Comparison of ENCODE assay signal across 21 cellular contexts in genomic region chr6:110319843-110320242, GRCh38. TPM values are rescaled to one million over a fixed set of nuclear protein-coding genes. Genes with fewer than 3 reads are reported as not detected.
"Had no signal": no experiment of that assay in that cellular context is flagged by ENCODE, and none has a peak within 500 bp of the region (broad histone marks: within the 10 kb centered on the region; RNA-seq: fewer than 3 reads in every experiment).

No MANE protein-coding gene starts in this region.

- H3K9me3 Mint-ChIP-seq: activated naive CD8-positive, alpha-beta T cell treated with anti-CD3 and anti-CD28 coated beads for 36 hours; dendritic cell treated with granulocyte-macrophage colony-stimulating factor and Interleukin-4, amounts not matched to agents 40 ng/mL and 50 ng/mL, for 4 days; effector memory CD8-positive, alpha-beta T cell; naive thymus-derived CD4-positive, alpha-beta T cell; stimulated activated naive B cell treated with anti-CD40 and anti-IgM and Interleukin-4, amounts not matched to agents 10 μg/mL and 1 μg/mL and 100 μg/mL, for 72 hours; type B pancreatic cell had no signal

- DNase-seq: activated CD4-positive, alpha-beta T cell treated with anti-CD3 and anti-CD28 coated beads, Interleukin-2, amount 50 U/mL, for 1 hour; activated CD8-positive, alpha-beta memory T cell treated with anti-CD3 and anti-CD28 coated beads for 24 hours; activated gamma-delta T cell treated with Interleukin-2 at 50 U/mL for 16 hours; activated naive CD8-positive, alpha-beta T cell treated with anti-CD3 and anti-CD28 coated beads for 36 hours; brain microvascular endothelial cell; cerebellar nuclear complex; effector memory CD8-positive, alpha-beta T cell; foreskin keratinocyte; glutamatergic neuron; kidney; left lung; mucosa of descending colon; naive thymus-derived CD4-positive, alpha-beta T cell; stimulated activated CD4-positive, alpha-beta T cell treated with anti-CD3 and anti-CD28 coated beads, Interleukin-15, amount 100 ng/mL, for 24 hours; stimulated activated CD4-positive, alpha-beta T cell treated with anti-CD3 and anti-CD28 coated beads, Interleukin-4, amount 100 ng/mL, for 1 hour; stimulated activated naive B cell treated with anti-CD40 and anti-IgM and Interleukin-4, amounts not matched to agents 10 μg/mL and 1 μg/mL and 100 μg/mL, for 72 hours; T-helper 9 cell had no signal

- H3K27ac Mint-ChIP-seq: activated naive CD8-positive, alpha-beta T cell treated with anti-CD3 and anti-CD28 coated beads for 36 hours; dendritic cell treated with granulocyte-macrophage colony-stimulating factor and Interleukin-4, amounts not matched to agents 40 ng/mL and 50 ng/mL, for 4 days; effector memory CD8-positive, alpha-beta T cell; naive thymus-derived CD4-positive, alpha-beta T cell; stimulated activated naive B cell treated with anti-CD40 and anti-IgM and Interleukin-4, amounts not matched to agents 10 μg/mL and 1 μg/mL and 100 μg/mL, for 72 hours; type B pancreatic cell had no signal

- H3K27me3 Mint-ChIP-seq: activated naive CD8-positive, alpha-beta T cell treated with anti-CD3 and anti-CD28 coated beads for 36 hours; type B pancreatic cell had no signal

- H3K27me3 ChIP-seq: brain microvascular endothelial cell, left lung, right atrium auricular region had no signal

- H3K9me3 ChIP-seq: left lung, mucosa of descending colon, right atrium auricular region had no signal

- H3K36me3 ChIP-seq: brain microvascular endothelial cell, left lung, right atrium auricular region had no signal

- H3K4me3 ChIP-seq: left lung, mucosa of descending colon, right atrium auricular region, skin epidermis had no signal

- H3K4me1 ChIP-seq: foreskin keratinocyte, right atrium auricular region had no signal

- H3K27ac ChIP-seq: brain microvascular endothelial cell, foreskin keratinocyte, left lung, right atrium auricular region, skin epidermis had no signal

- H3K36me3 Mint-ChIP-seq: activated naive CD8-positive, alpha-beta T cell treated with anti-CD3 and anti-CD28 coated beads for 36 hours; naive thymus-derived CD4-positive, alpha-beta T cell; stimulated activated naive B cell treated with anti-CD40 and anti-IgM and Interleukin-4, amounts not matched to agents 10 μg/mL and 1 μg/mL and 100 μg/mL, for 72 hours; type B pancreatic cell had no signal

- H3K4me3 Mint-ChIP-seq: activated naive CD8-positive, alpha-beta T cell treated with anti-CD3 and anti-CD28 coated beads for 36 hours; dendritic cell treated with granulocyte-macrophage colony-stimulating factor and Interleukin-4, amounts not matched to agents 40 ng/mL and 50 ng/mL, for 4 days; effector memory CD8-positive, alpha-beta T cell; naive thymus-derived CD4-positive, alpha-beta T cell; stimulated activated naive B cell treated with anti-CD40 and anti-IgM and Interleukin-4, amounts not matched to agents 10 μg/mL and 1 μg/mL and 100 μg/mL, for 72 hours; type B pancreatic cell had no signal

RNA-seq across cellular contexts. Expression of gene METTL24, which starts 38.3 kb away (rescaled TPM):
- total RNA-seq: foreskin keratinocyte had no signal
